In the genomic region with DNA sequence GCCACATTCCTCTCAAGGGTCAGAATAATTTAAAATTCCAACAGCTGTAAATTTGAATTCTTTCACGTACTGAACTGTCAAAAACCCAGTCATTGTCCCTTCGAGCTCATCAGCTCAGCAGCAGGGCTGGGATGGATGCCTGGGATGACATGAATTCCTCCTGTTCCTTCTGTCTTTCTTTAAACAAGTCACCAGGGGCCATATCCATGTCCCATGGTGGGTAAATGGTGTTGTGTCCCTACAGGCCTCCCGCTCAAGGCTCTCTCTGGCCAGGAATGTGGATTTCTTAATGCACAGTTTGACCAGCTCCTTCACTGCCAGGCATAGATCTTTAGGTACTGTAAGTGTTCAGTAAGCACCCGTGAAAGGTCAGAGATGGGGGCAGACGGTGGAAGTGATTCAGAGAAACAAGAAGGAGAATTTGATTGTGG, we compare ENCODE assay signal across 16 cellular contexts. TPM values are rescaled to one million over a fixed set of nuclear protein-coding genes. Genes with fewer than 3 reads are reported as not detected.
DNase-seq lines count a peak whose midpoint lies in the region; ATAC-seq and TF ChIP-seq lines count a peak whose summit lies in the region.
"Had no signal": no experiment of that assay in that cellular context is flagged by ENCODE, and none has a peak within 500 bp of the region (broad histone marks: within the 10 kb centered on the region; RNA-seq: fewer than 3 reads in every experiment).

No MANE protein-coding gene starts in this region.

- H3K36me3 Mint-ChIP-seq in HFFc6 (ENCODE audit: low read depth) (peaks cover 13% of the 10 kb centered on the region; the same call in 1 of the 2 replicates), mesothelial cell of epicardium (peaks cover 25% of the 10 kb centered on the region)
- H3K36me3 Mint-ChIP-seq in stimulated activated memory B cell treated with anti-CD40 and anti-IgM and Interleukin-4, amounts not matched to agents 10 μg/mL and 1 μg/mL and 100 μg/mL, for 72 hours: peaks cover 33% of the 10 kb centered on the region

- H3K27ac Mint-ChIP-seq in HFFc6 (peak overlapping the region; percentile 76), mesothelial cell of epicardium (peak overlapping the region; percentile 64)
- H3K27ac Mint-ChIP-seq in stimulated activated memory B cell treated with anti-CD40 and anti-IgM and Interleukin-4, amounts not matched to agents 10 μg/mL and 1 μg/mL and 100 μg/mL, for 72 hours: no peak overlapping the region
- H3K27ac Mint-ChIP-seq: activated CD4-positive, alpha-beta memory T cell treated with anti-CD3 and anti-CD28 coated beads for 36 hours had no signal

- H3K4me3 Mint-ChIP-seq in HFFc6 (peak overlapping the region; percentile 25), mesothelial cell of epicardium (no peak overlapping the region)
- H3K4me3 Mint-ChIP-seq in stimulated activated memory B cell treated with anti-CD40 and anti-IgM and Interleukin-4, amounts not matched to agents 10 μg/mL and 1 μg/mL and 100 μg/mL, for 72 hours: no peak overlapping the region
- H3K4me3 Mint-ChIP-seq: activated CD4-positive, alpha-beta memory T cell treated with anti-CD3 and anti-CD28 coated beads for 36 hours; central memory CD8-positive, alpha-beta T cell had no signal

- TF ChIP-seq CTCF in HFFc6 (IDR thresholded peaks at IDR 0.05) (no peak), mesothelial cell of epicardium (IDR thresholded peaks at IDR 0.05; ENCODE audit: unreplicated experiment) (no peak)

- H3K27me3 Mint-ChIP-seq in HFFc6 (ENCODE audit: insufficient read depth): peaks cover 2% of the 10 kb centered on the region
- no peaks in the 10 kb centered on the region for H3K27me3 Mint-ChIP-seq in mesothelial cell of epicardium (ENCODE audit: low read depth)
- no peaks in the 10 kb centered on the region for H3K27me3 Mint-ChIP-seq in stimulated activated memory B cell treated with anti-CD40 and anti-IgM and Interleukin-4, amounts not matched to agents 10 μg/mL and 1 μg/mL and 100 μg/mL, for 72 hours
- H3K27me3 Mint-ChIP-seq: activated CD4-positive, alpha-beta memory T cell treated with anti-CD3 and anti-CD28 coated beads for 36 hours; central memory CD8-positive, alpha-beta T cell had no signal

- H3K9me3 Mint-ChIP-seq in HFFc6: no peaks in the 10 kb centered on the region
- H3K9me3 Mint-ChIP-seq in mesothelial cell of epicardium: no peaks in the 10 kb centered on the region
- H3K9me3 Mint-ChIP-seq in stimulated activated memory B cell treated with anti-CD40 and anti-IgM and Interleukin-4, amounts not matched to agents 10 μg/mL and 1 μg/mL and 100 μg/mL, for 72 hours: no peaks in the 10 kb centered on the region
- H3K9me3 Mint-ChIP-seq: activated CD4-positive, alpha-beta memory T cell treated with anti-CD3 and anti-CD28 coated beads for 36 hours; central memory CD8-positive, alpha-beta T cell had no signal

- peaks cover 11% of the 10 kb centered on the region for H3K4me1 Mint-ChIP-seq in HFFc6 (ENCODE audit: low read depth)
- peaks cover 6% of the 10 kb centered on the region for H3K4me1 Mint-ChIP-seq in mesothelial cell of epicardium
- no peaks in the 10 kb centered on the region for H3K4me1 Mint-ChIP-seq in stimulated activated memory B cell treated with anti-CD40 and anti-IgM and Interleukin-4, amounts not matched to agents 10 μg/mL and 1 μg/mL and 100 μg/mL, for 72 hours
- H3K4me1 Mint-ChIP-seq: central memory CD8-positive, alpha-beta T cell had no signal

- peak; percentile 61 for DNase-seq in AG08395 (ENCODE audit: low spot score)
- peak; percentile 57 for DNase-seq in HFFc6
- peak; percentile 72 for DNase-seq in astrocyte of the hippocampus (ENCODE audit: low read depth, low spot score)
- DNase-seq in mesothelial cell of epicardium (ENCODE audit: low spot score in 2 of 2, unreplicated experiment in 2 of 2): no peak
- no peak for DNase-seq in NCI-H187 treated with DMSO at 0.1 percent for 48 hours (lab: John Stamatoyannopoulos, UW)
- DNase-seq in iPS-NIHi11 (ENCODE audit: low spot score): no peak
- DNase-seq: activated CD4-positive, alpha-beta memory T cell treated with anti-CD3 and anti-CD28 coated beads for 36 hours; activated gamma-delta T cell treated with Interleukin-2 at 50 U/mL for 16 hours; BE2C; heart left ventricle; NCI-H510A; posterior cingulate gyrus; stimulated activated CD4-positive, alpha-beta T cell treated with anti-CD3 and anti-CD28 coated beads, Interleukin-15, amount 100 ng/mL, for 24 hours had no signal

- ATAC-seq in HG02870 (IDR thresholded peaks at IDR 0.05; ENCODE audit: unreplicated experiment): no peak
- no peak for ATAC-seq in stimulated activated memory B cell treated with anti-CD40 and anti-IgM and Interleukin-4, amounts not matched to agents 10 μg/mL and 1 μg/mL and 100 μg/mL, for 72 hours
- ATAC-seq: heart left ventricle had no signal

RNA-seq across cellular contexts. Expression of gene TECPR1, which starts 13.8 kb away (rescaled TPM):
- total RNA-seq in HFFc6 (2021; fragmentation: NEBNext Ultra II Directional; extraction: Animal tissue kit (Norgen Biotek cat#: 25700)): 10 to 100 TPM; 25.6 to 35.6 (median 29.3) TPM
- 35.7 to 38.0 TPM (median 37.0 TPM) in 3 replicates for total RNA-seq in mesothelial cell of epicardium

RNA-seq across cellular contexts. Expression of gene BRI3, which starts 15.6 kb away (rescaled TPM):
- 100 to 1,000 TPM; 288 to 304 (median 295) TPM for total RNA-seq in HFFc6 (2021; fragmentation: NEBNext Ultra II Directional; extraction: Animal tissue kit (Norgen Biotek cat#: 25700))
- total RNA-seq in mesothelial cell of epicardium: 112 to 115 TPM (median 113 TPM) in 3 replicates

RNA-seq across cellular contexts. Expression of gene BHLHA15, which starts 54.6 kb away (rescaled TPM):
- total RNA-seq in HFFc6 (2021; fragmentation: NEBNext Ultra II Directional; extraction: Animal tissue kit (Norgen Biotek cat#: 25700)): under 1 TPM in 1 of 6 experiments, not detected in 5; 0.33 TPM
- total RNA-seq in mesothelial cell of epicardium: 0.57 to 1.0 TPM in 2 of 3 replicates, not detected in the other

Comparison
In these comparisons a context has a peak if more than half of its experiments do, and no peak if none do; other contexts are left out.
1. DNase-seq: peak in AG08395 (single experiment), HFFc6 (single experiment) and astrocyte of the hippocampus (single experiment); none in mesothelial cell of epicardium (0 of 2), NCI-H187 treated with DMSO at 0.1 percent for 48 hours (single experiment) and iPS-NIHi11 (single experiment).